Comparison of ENCODE assay signal across 9 cellular contexts in the genomic region with DNA sequence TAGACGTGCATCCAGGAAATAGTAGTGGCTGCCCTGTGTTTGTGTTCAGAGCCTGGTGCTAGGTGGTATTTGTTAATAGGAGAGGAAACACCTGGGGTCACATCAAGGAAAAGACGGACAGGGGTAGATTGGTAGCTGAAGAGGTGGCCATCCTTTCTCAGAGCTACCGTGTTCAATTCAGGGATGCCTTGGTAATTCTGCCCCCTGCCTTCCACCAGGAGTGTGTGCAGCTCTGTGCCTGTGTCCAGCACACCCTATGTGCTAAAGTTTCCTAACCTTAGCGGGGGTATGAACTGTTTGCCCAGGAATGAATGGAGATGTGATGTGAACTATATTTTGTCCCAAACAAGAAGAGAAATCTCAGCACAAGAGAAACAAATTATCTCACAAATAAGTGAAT.
DNase-seq lines count a peak whose midpoint lies in the region; ATAC-seq and TF ChIP-seq lines count a peak whose summit lies in the region.
"Had no signal": no experiment of that assay in that cellular context is flagged by ENCODE, and none has a peak within 500 bp of the region (broad histone marks: within the 10 kb centered on the region; RNA-seq: fewer than 3 reads in every experiment).

No MANE protein-coding gene starts in this region.

- no peaks in the 10 kb centered on the region for H3K4me1 Mint-ChIP-seq in chondrocyte (ENCODE audit: low read depth)
- H3K4me1 Mint-ChIP-seq in activated T-cell treated with anti-CD3 and anti-CD28 coated beads, Interleukin-2, amount 50 U/mL, for 24 hours (ENCODE audit: low read depth) = no peaks in the 10 kb centered on the region
- no peaks in the 10 kb centered on the region for H3K4me1 Mint-ChIP-seq in natural killer cell

- no peaks in the 10 kb centered on the region for H3K36me3 Mint-ChIP-seq in chondrocyte (ENCODE audit: low read depth)
- H3K36me3 Mint-ChIP-seq in activated T-cell treated with anti-CD3 and anti-CD28 coated beads, Interleukin-2, amount 50 U/mL, for 24 hours (ENCODE audit: low read depth) = no peaks in the 10 kb centered on the region
- H3K36me3 Mint-ChIP-seq in natural killer cell = no peaks in the 10 kb centered on the region

- H3K27ac Mint-ChIP-seq in chondrocyte (ENCODE audit: unreplicated experiment) (no peak overlapping the region), natural killer cell (no peak overlapping the region)
- no peak overlapping the region for H3K27ac Mint-ChIP-seq in activated T-cell treated with anti-CD3 and anti-CD28 coated beads, Interleukin-2, amount 50 U/mL, for 24 hours
- H3K27ac Mint-ChIP-seq: activated naive CD4-positive, alpha-beta T cell treated with anti-CD3 and anti-CD28 coated beads for 36 hours had no signal

- no peaks in the 10 kb centered on the region for H3K4me1 ChIP-seq in lower lobe of right lung

- peak in 1 of 2 donors; percentile 50 for ATAC-seq in lower lobe of right lung
- no peak for ATAC-seq in HG03045 (IDR thresholded peaks at IDR 0.05; ENCODE audit: unreplicated experiment)
- ATAC-seq in natural killer cell = no peak
- ATAC-seq in GM19035 (IDR thresholded peaks at IDR 0.05; ENCODE audit: unreplicated experiment) = no peak

- peak; percentile 40 for TF ChIP-seq CTCF in chondrocyte (IDR thresholded peaks at IDR 0.05)
- peak; percentile 33 for TF ChIP-seq CTCF in lower lobe of right lung (IDR thresholded peaks at IDR 0.05)
- TF ChIP-seq CTCF in natural killer cell (IDR thresholded peaks at IDR 0.05) = no peak

- H3K4me3 Mint-ChIP-seq in chondrocyte (ENCODE audit: unreplicated experiment) = no peak overlapping the region
- no peak overlapping the region for H3K4me3 Mint-ChIP-seq in activated T-cell treated with anti-CD3 and anti-CD28 coated beads, Interleukin-2, amount 50 U/mL, for 24 hours
- H3K4me3 Mint-ChIP-seq in natural killer cell = no peak overlapping the region
- H3K4me3 Mint-ChIP-seq: activated naive CD4-positive, alpha-beta T cell treated with anti-CD3 and anti-CD28 coated beads for 36 hours had no signal

- no peak overlapping the region for H3K27ac ChIP-seq in lower lobe of right lung

- H3K9me3 Mint-ChIP-seq in chondrocyte (ENCODE audit: low read depth) (no peaks in the 10 kb centered on the region), natural killer cell (no peaks in the 10 kb centered on the region)
- H3K9me3 Mint-ChIP-seq in activated T-cell treated with anti-CD3 and anti-CD28 coated beads, Interleukin-2, amount 50 U/mL, for 24 hours = peaks cover 4% of the 10 kb centered on the region
- H3K9me3 Mint-ChIP-seq: activated naive CD4-positive, alpha-beta T cell treated with anti-CD3 and anti-CD28 coated beads for 36 hours had no signal

- intact Hi-C loops in lower lobe of right lung (cut with DNase I) = loop anchor here (10.0 kb wide), 1 partner anchor 69 kb away; no protein-coding TSS in a partner anchor
- intact Hi-C loops in natural killer cell (cut with micrococcal nuclease) = no loop called here

- DNase-seq in COLO668 (lab: John Stamatoyannopoulos, UW; ENCODE audit: unreplicated experiment) (peak; percentile 18), LHCN-M2 (ENCODE audit: low read depth) (peak; percentile 1), chondrocyte (ENCODE audit: low spot score) (no peak), lower lobe of right lung (no peak), natural killer cell (no peak)
- no peak for DNase-seq in activated T-cell treated with anti-CD3 and anti-CD28 coated beads, Interleukin-2, amount 50 U/mL, for 24 hours
- DNase-seq: activated naive CD4-positive, alpha-beta T cell treated with anti-CD3 and anti-CD28 coated beads for 36 hours had no signal

- H3K4me3 ChIP-seq in lower lobe of right lung = no peak overlapping the region

- H3K9me3 ChIP-seq in lower lobe of right lung = no peaks in the 10 kb centered on the region

- peaks cover 11% of the 10 kb centered on the region for H3K27me3 Mint-ChIP-seq in chondrocyte (ENCODE audit: low read depth)
- peaks cover 25% of the 10 kb centered on the region for H3K27me3 Mint-ChIP-seq in activated T-cell treated with anti-CD3 and anti-CD28 coated beads, Interleukin-2, amount 50 U/mL, for 24 hours
- H3K27me3 Mint-ChIP-seq in natural killer cell (ENCODE audit: low read depth in 2 of 2) = peaks cover 23 to 59% of the 10 kb centered on the region in 2 donors

- H3K36me3 ChIP-seq in lower lobe of right lung = no peaks in the 10 kb centered on the region

- no peaks in the 10 kb centered on the region for H3K27me3 ChIP-seq in lower lobe of right lung (ENCODE audit: low read depth)

Comparison
In these comparisons a context has a peak if more than half of its experiments do, and no peak if none do; other contexts are left out.
1. DNase-seq: peak in COLO668 (single experiment) and LHCN-M2 (single experiment); none in chondrocyte (single experiment), lower lobe of right lung (single experiment), activated T-cell treated with anti-CD3 and anti-CD28 coated beads, Interleukin-2, amount 50 U/mL, for 24 hours (single experiment) and natural killer cell (single experiment).